In genomic region chr17:57356722-57357391, GRCh38 we compare ENCODE assay signal across 9 cellular contexts.
DNase-seq lines count a peak whose midpoint lies in the region; ATAC-seq and TF ChIP-seq lines count a peak whose summit lies in the region.
"Had no signal": no experiment of that assay in that cellular context is flagged by ENCODE, and none has a peak within 500 bp of the region (broad histone marks: within the 10 kb centered on the region; RNA-seq: fewer than 3 reads in every experiment).

No MANE protein-coding gene starts in this region.

- no peak for TF ChIP-seq CTCF in CD4-positive, alpha-beta T cell (IDR thresholded peaks at IDR 0.05)
- no peak for TF ChIP-seq CTCF in dorsolateral prefrontal cortex (IDR thresholded peaks at IDR 0.05 in 54 of 56, conservative IDR thresholded peaks at IDR 0.05 in 2 of 56; ENCODE audit: low read depth in 1 of 56, partially characterized antibody in 56 of 56)
- no peak for TF ChIP-seq CTCF in prostate gland (IDR thresholded peaks at IDR 0.05)

- peaks cover 66% of the 10 kb centered on the region for H3K4me1 Mint-ChIP-seq in CD4-positive, alpha-beta T cell (ENCODE audit: low read depth)

- peak overlapping the region; percentile 55 for H3K4me3 Mint-ChIP-seq in CD4-positive, alpha-beta T cell

- no peaks in the 10 kb centered on the region for H3K9me3 ChIP-seq in CD4-positive, alpha-beta T cell (ENCODE audit: control insufficient read depth, low read length)
- H3K9me3 ChIP-seq in prostate gland: no peaks in the 10 kb centered on the region

- H3K4me3 ChIP-seq in dorsolateral prefrontal cortex (peak overlapping the region in 9 of 59 donors; percentile 5 to 28 (median 15)), prostate gland (peak overlapping the region in 1 of 2 donors; percentile 1)

- H3K36me3 Mint-ChIP-seq in CD4-positive, alpha-beta T cell (ENCODE audit: low read depth): peaks cover 5% of the 10 kb centered on the region

- no peak for TF ChIP-seq POLR2A in prostate gland (IDR thresholded peaks at IDR 0.05)

- H3K4me1 ChIP-seq in prostate gland (replicated peaks): peaks cover 20% of the 10 kb centered on the region

- no peaks in the 10 kb centered on the region for H3K27me3 Mint-ChIP-seq in CD4-positive, alpha-beta T cell

- no peak for DNase-seq in CD4-positive, alpha-beta T cell
- DNase-seq in dorsolateral prefrontal cortex (peak in 3 of 10 donors; percentile 31 to 55 (median 54)), prostate gland (ENCODE audit: low spot score) (no peak), NCI-H128 (lab: John Stamatoyannopoulos, UW; ENCODE audit: unreplicated experiment) (no peak), amniotic stem cell (lab: John Stamatoyannopoulos, UW) (no peak)
- DNase-seq in NK-92 treated with Interleukin-12 subunit alpha and Interleukin-12 subunit beta, amount 100 ng/mL, for 24 hours (lab: John Stamatoyannopoulos, UW): no peak

- no peaks in the 10 kb centered on the region for H3K27me3 ChIP-seq in CD4-positive, alpha-beta T cell (ENCODE audit: control insufficient read depth, insufficient read depth, low read length)
- H3K27me3 ChIP-seq in dorsolateral prefrontal cortex: no peaks in the 10 kb centered on the region
- no peaks in the 10 kb centered on the region for H3K27me3 ChIP-seq in prostate gland (replicated peaks; ENCODE audit: insufficient read depth)

- CTCF ChIA-PET in CD4-positive, alpha-beta T cell (lab: Charles Lee): interaction anchor here (0.6 to 1.3 kb wide), 2 partner anchors 20 to 114 kb away, joined by 3 to 6 read pairs; no protein-coding TSS in a partner anchor

- WGBS in prostate gland: 40% methylated on average over 16 of the region's 16 CpGs

- intact Hi-C loops in CD4-positive, alpha-beta T cell (cut with DNase I, micrococcal nuclease): no loop called here
- intact Hi-C loops in dorsolateral prefrontal cortex (cut with DNase I) (no loop called here), prostate gland (cut with DNase I) (no loop called here)

- no peak for ATAC-seq in CD4-positive, alpha-beta T cell (ENCODE audit: poor library complexity)
- ATAC-seq in GM19324 (IDR thresholded peaks at IDR 0.05; ENCODE audit: low FRiP score, unreplicated experiment): peak; percentile 48
- ATAC-seq in HG03565 (IDR thresholded peaks at IDR 0.05; ENCODE audit: unreplicated experiment): peak; percentile 33
- ATAC-seq: HCT116 had no signal

- no peak overlapping the region for H3K27ac ChIP-seq in CD4-positive, alpha-beta T cell (ENCODE audit: low read depth, low read length)
- H3K27ac ChIP-seq in dorsolateral prefrontal cortex: peak overlapping the region in 57 of 59 donors; percentile 22 to 90 (median 71)
- H3K27ac ChIP-seq in prostate gland: peak overlapping the region; percentile 88 to 91

- POLR2A ChIA-PET in CD4-positive, alpha-beta T cell (lab: Charles Lee): interaction anchor here (1.0 kb wide), 1 partner anchor 84 kb away, joined by 3 read pairs; no protein-coding TSS in a partner anchor

- H3K36me3 ChIP-seq in prostate gland: no peaks in the 10 kb centered on the region

- H3K9me3 Mint-ChIP-seq in CD4-positive, alpha-beta T cell: no peaks in the 10 kb centered on the region

- H3K27ac Mint-ChIP-seq in CD4-positive, alpha-beta T cell: no peak overlapping the region
